16 cellular contexts compared by ENCODE assay signal in the genomic region with DNA sequence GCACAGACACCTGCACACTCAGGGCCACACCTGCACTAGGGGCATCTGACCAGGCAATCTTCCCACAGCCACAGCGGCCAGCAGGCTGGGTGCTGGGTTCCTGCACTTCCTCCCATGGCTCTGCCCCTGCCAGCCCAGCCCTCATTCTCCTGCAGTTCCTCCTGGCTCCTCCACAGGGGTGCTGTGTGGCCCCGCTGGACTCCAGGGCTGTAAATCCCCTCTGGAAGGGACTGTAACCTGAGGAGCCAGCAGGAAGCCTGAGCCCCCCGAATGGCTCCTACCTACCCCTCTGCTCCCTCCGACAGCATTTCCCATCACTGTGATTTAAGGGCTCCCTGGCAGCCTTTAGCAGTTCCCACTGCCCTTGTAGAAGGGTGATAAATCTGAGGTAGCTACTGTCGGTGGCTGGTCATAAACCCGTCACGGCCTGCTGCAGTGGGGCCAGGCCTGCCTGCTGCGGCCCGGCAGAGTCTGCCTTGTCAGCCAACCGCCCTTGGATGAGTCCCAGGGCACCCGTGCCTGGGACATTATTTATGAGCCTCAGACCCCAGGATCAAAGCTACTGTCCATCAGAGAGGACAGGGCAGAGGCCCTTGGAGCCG. TPM values are rescaled to one million over a fixed set of nuclear protein-coding genes. Genes with fewer than 3 reads are reported as not detected.
"Had no signal": no experiment of that assay in that cellular context is flagged by ENCODE, and none has a peak within 500 bp of the region (broad histone marks: within the 10 kb centered on the region; RNA-seq: fewer than 3 reads in every experiment).

No MANE protein-coding gene starts in this region.

- H3K27ac ChIP-seq: heart left ventricle, left lung, VCaP had no signal

- DNase-seq: activated CD4-positive, alpha-beta T cell treated with anti-CD3 and anti-CD28 coated beads for 36 hours; activated gamma-delta T cell treated with Interleukin-2 at 50 U/mL for 16 hours; foreskin melanocyte; left lung; right cardiac atrium; stimulated activated CD4-positive, alpha-beta T cell treated with anti-CD3 and anti-CD28 coated beads, Interleukin-2, amount 100 ng/mL, for 24 hours; stimulated activated naive CD4-positive, alpha-beta T cell treated with Interleukin-2 at 50 U/mL for 16 hours; T1000; trophoblast cell had no signal

- H3K4me1 ChIP-seq: heart left ventricle, left lung had no signal

- ATAC-seq: activated CD4-positive, alpha-beta T cell treated with anti-CD3 and anti-CD28 coated beads for 36 hours; heart left ventricle; left lung; right cardiac atrium had no signal

- H3K27ac Mint-ChIP-seq: activated CD4-positive, alpha-beta T cell treated with anti-CD3 and anti-CD28 coated beads for 36 hours had no signal

- H3K4me3 ChIP-seq: heart left ventricle, left lung had no signal

- H3K4me3 Mint-ChIP-seq: activated CD4-positive, alpha-beta T cell treated with anti-CD3 and anti-CD28 coated beads for 36 hours had no signal

- H3K36me3 ChIP-seq: heart left ventricle, left lung had no signal

RNA-seq across cellular contexts. Expression of gene UBL4B, which starts 8.8 kb away (rescaled TPM):
- total RNA-seq: activated CD4-positive, alpha-beta T cell treated with anti-CD3 and anti-CD28 coated beads for 36 hours; astrocyte; endothelial cell of umbilical vein; heart left ventricle; left lung; mesenteric fat pad; right cardiac atrium; SK-MEL-5 had no signal
- polyA plus RNA-seq: endothelial cell of umbilical vein, right cardiac atrium had no signal

RNA-seq across cellular contexts. Expression of gene SLC6A17, which starts 29.2 kb away (rescaled TPM):
- total RNA-seq: endothelial cell of umbilical vein, mesenteric fat pad had no signal

RNA-seq across cellular contexts. Expression of gene ALX3, which starts 50.6 kb away (rescaled TPM):
- total RNA-seq: activated CD4-positive, alpha-beta T cell treated with anti-CD3 and anti-CD28 coated beads for 36 hours; astrocyte; endothelial cell of umbilical vein; heart left ventricle; left lung; mesenteric fat pad; posterior vena cava; right cardiac atrium; SK-MEL-5 had no signal
- polyA plus RNA-seq: endothelial cell of umbilical vein, heart left ventricle had no signal
